Comparison of ENCODE assay signal across 11 cellular contexts in genomic region chr3:82229397-82229796, GRCh38.
A peak's percentile ranks its signal among the peaks of the same experiment; 100 is the strongest.
DNase-seq lines count a peak whose midpoint lies in the region; ATAC-seq and TF ChIP-seq lines count a peak whose summit lies in the region.
"Had no signal": no experiment of that assay in that cellular context is flagged by ENCODE, and none has a peak within 500 bp of the region (broad histone marks: within the 10 kb centered on the region; RNA-seq: fewer than 3 reads in every experiment).

No MANE protein-coding gene starts in this region.

- no peaks in the 10 kb centered on the region for H3K4me1 Mint-ChIP-seq in chondrocyte (ENCODE audit: low read depth)

- H3K4me3 ChIP-seq in BLaER1 treated with 17β-estradiol and CSF1 and Interleukin-3, amounts not matched to agents 10 nM and 100 nM, result no peak overlapping the region
- H3K4me3 ChIP-seq: right lobe of liver had no signal

- H3K27me3 Mint-ChIP-seq in chondrocyte (ENCODE audit: low read depth), result no peaks in the 10 kb centered on the region

- H3K4me2 ChIP-seq in BLaER1 treated with 17β-estradiol and CSF1 and Interleukin-3, amounts not matched to agents 10 nM and 100 nM, result peak overlapping the region; percentile 40 to 67 (median 55)

- no peak overlapping the region for H3K27ac Mint-ChIP-seq in chondrocyte (ENCODE audit: unreplicated experiment)

- no peak overlapping the region for H3K4me3 Mint-ChIP-seq in chondrocyte (ENCODE audit: unreplicated experiment)

- no peaks in the 10 kb centered on the region for H3K36me3 Mint-ChIP-seq in chondrocyte (ENCODE audit: low read depth)

- peaks cover 7 to 20% (median 16%) of the 10 kb centered on the region in 10 experiments; a peak in 19 of 20 replicates for H3K4me1 ChIP-seq in BLaER1 treated with 17β-estradiol and CSF1 and Interleukin-3, amounts not matched to agents 10 nM and 100 nM
- H3K4me1 ChIP-seq: right lobe of liver had no signal

- DNase-seq in KG1 (lab: John Stamatoyannopoulos, UW), result peak; percentile 18
- DNase-seq in retina, result no peak
- DNase-seq in chondrocyte (ENCODE audit: low spot score), result no peak
- DNase-seq in NCI-H526 (lab: John Stamatoyannopoulos, UW), result no peak
- no peak for DNase-seq in NCI-H2081 (lab: John Stamatoyannopoulos, UW)
- DNase-seq: mesenchymal stem cell, right lobe of liver had no signal

- H3K27ac ChIP-seq in BLaER1 treated with 17β-estradiol and CSF1 and Interleukin-3, amounts not matched to agents 10 nM and 100 nM, result peak overlapping the region in 7 of 11 experiments; percentile 15 to 77 (median 63); a peak in 11 of 22 replicates
- H3K27ac ChIP-seq: right lobe of liver, VCaP had no signal

- peak overlapping the region in 4 of 11 experiments; percentile 33 to 59 (median 53); a peak in 3 of 22 replicates for H3K9ac ChIP-seq in BLaER1 treated with 17β-estradiol and CSF1 and Interleukin-3, amounts not matched to agents 10 nM and 100 nM

- no peak for TF ChIP-seq CTCF in chondrocyte (IDR thresholded peaks at IDR 0.05)

- H3K27me3 ChIP-seq in BLaER1 treated with 17β-estradiol and CSF1 and Interleukin-3, amounts not matched to agents 10 nM and 100 nM, result no peaks in the 10 kb centered on the region
- H3K27me3 ChIP-seq: right lobe of liver had no signal

- no peaks in the 10 kb centered on the region for H4K20me1 ChIP-seq in BLaER1 treated with 17β-estradiol and CSF1 and Interleukin-3, amounts not matched to agents 10 nM and 100 nM

- peaks cover 5 to 17% (median 11%) of the 10 kb centered on the region in 11 experiments; a peak in 21 of 22 replicates for H3K9me3 ChIP-seq in BLaER1 treated with 17β-estradiol and CSF1 and Interleukin-3, amounts not matched to agents 10 nM and 100 nM (replicated peaks in 1 of 11)
- H3K9me3 ChIP-seq: right lobe of liver had no signal

- no peaks in the 10 kb centered on the region for H3K36me3 ChIP-seq in BLaER1 treated with 17β-estradiol and CSF1 and Interleukin-3, amounts not matched to agents 10 nM and 100 nM
- H3K36me3 ChIP-seq: right lobe of liver had no signal

- ATAC-seq in GM18907 (IDR thresholded peaks at IDR 0.05; ENCODE audit: unreplicated experiment) (peak; percentile 81), HG02840 (IDR thresholded peaks at IDR 0.05; ENCODE audit: low FRiP score, unreplicated experiment) (peak; percentile 69)
- ATAC-seq: right lobe of liver had no signal

- H3K9me3 Mint-ChIP-seq in chondrocyte (ENCODE audit: low read depth), result no peaks in the 10 kb centered on the region
